In the genomic region with DNA sequence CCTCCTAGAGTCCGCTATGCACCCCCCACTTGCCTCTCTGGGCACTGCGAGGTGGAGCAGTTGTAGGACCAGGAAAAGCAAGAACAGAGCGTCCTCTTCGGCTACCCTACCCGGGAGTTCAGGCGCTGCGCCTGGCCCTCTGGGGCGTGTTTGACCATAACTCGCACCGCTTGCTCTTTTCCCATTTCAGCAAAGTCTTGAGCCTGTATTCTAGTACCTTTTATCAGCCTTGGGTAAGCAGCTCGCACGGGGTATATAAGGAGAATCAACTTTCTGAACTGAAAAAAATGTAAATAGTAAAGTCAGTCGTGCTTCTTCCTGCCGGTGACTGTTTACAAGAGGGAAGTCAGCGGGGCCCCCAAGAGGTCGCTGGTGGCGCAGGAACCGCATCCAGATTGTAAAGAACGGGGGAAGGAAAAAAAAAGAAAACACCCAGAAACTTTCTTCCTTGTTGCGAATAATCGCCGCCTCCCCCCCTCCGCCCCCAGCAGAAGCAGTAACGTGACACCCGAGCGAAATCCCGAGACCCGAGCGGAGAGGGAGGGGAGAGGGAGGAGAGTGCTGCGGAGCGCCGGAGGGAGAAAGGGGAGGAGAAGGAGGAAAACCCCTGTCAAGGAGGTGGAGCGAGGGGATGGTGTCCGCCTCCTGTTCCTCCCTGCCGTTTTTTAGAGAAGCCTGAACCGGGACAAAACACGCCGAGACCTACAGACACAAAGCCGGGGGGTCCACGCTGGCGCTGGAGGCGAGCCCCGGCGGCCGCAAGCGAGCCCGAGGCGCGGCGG, we compare ENCODE assay signal across 8 cellular contexts. TPM values are rescaled to one million over a fixed set of nuclear protein-coding genes. Genes with fewer than 3 reads are reported as not detected.
DNase-seq lines count a peak whose midpoint lies in the region; ATAC-seq, FAIRE-seq and TF ChIP-seq lines count a peak whose summit lies in the region.

A gene with protein sequence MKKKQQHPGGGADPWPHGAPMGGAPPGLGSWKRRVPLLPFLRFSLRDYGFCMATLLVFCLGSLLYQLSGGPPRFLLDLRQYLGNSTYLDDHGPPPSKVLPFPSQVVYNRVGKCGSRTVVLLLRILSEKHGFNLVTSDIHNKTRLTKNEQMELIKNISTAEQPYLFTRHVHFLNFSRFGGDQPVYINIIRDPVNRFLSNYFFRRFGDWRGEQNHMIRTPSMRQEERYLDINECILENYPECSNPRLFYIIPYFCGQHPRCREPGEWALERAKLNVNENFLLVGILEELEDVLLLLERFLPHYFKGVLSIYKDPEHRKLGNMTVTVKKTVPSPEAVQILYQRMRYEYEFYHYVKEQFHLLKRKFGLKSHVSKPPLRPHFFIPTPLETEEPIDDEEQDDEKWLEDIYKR (plus strand): TSS at position 668 of the 782 bp plus-strand sequence. CDS start 401 bp downstream, outside the sequence.

- intact Hi-C loops in adrenal gland (cut with DNase I) (loop anchor here (5.0 to 10.0 kb wide), 2 partner anchors 201 to 208 kb away; no protein-coding TSS in a partner anchor), cardiac septum (cut with DNase I) (loop anchor here (2.0 to 10.0 kb wide), 2 partner anchors 172 to 202 kb away; no protein-coding TSS in a partner anchor), pancreas (cut with DNase I) (loop anchor here in 1 of 3 donors (10.0 kb wide), 1 partner anchor 198 kb away; no protein-coding TSS in a partner anchor), aorta (cut with DNase I) (loop anchor here (5.0 to 10.0 kb wide), 5 partner anchors 92 to 201 kb away; no protein-coding TSS in a partner anchor)

- peak within 1 kb of the TSS; percentile 44 to 88 (median 65) for H3K4me3 ChIP-seq in adrenal gland
- peak within 1 kb of the TSS; percentile 65 to 93 (median 81) for H3K4me3 ChIP-seq in pancreas
- peak within 1 kb of the TSS; percentile 58 to 60 for H3K4me3 ChIP-seq in aorta (ENCODE audit: low read length in 2 of 2)

- TF ChIP-seq POLR2A in adrenal gland (IDR thresholded peaks at IDR 0.05): peak in 1 of 2 donors; percentile 85

- ATAC-seq in pancreas (peak; percentile 60 to 81 (median 77)), aorta (ENCODE audit: low FRiP score) (peak; percentile 92)

- H3K27ac ChIP-seq in adrenal gland (peak within 1 kb of the TSS; percentile 40 to 94 (median 75)), pancreas (peak within 1 kb of the TSS; percentile 23 to 86 (median 68)), aorta (ENCODE audit: low read depth in 1 of 2, low read length in 2 of 2) (peak within 1 kb of the TSS; percentile 63 to 88)

- no peaks in the 10 kb centered on the region for H3K9me3 ChIP-seq in adrenal gland (replicated peaks in 1 of 3)
- no peaks in the 10 kb centered on the region for H3K9me3 ChIP-seq in pancreas
- H3K9me3 ChIP-seq in aorta (ENCODE audit: control insufficient read depth, low read length): no peaks in the 10 kb centered on the region

- H3K36me3 ChIP-seq in adrenal gland (replicated peaks in 1 of 2): no peaks in the 10 kb centered on the region
- H3K36me3 ChIP-seq in pancreas: no peaks in the 10 kb centered on the region
- no peaks in the 10 kb centered on the region for H3K36me3 ChIP-seq in aorta (ENCODE audit: control insufficient read depth in 1 of 2, insufficient read depth in 2 of 2, low read length in 1 of 2)

- 0 to 2% (median 1%) methylated on average over 37 to 50 of the region's 50 CpGs for WGBS in adrenal gland, 4 donors
- WGBS in pancreas, 2 donors: 1% methylated on average over 43 to 50 of the region's 50 CpGs
- 0 to 1% methylated on average over 38 to 50 of the region's 50 CpGs for WGBS in aorta, 2 donors

- FAIRE-seq in GM18507 (lab: Jason Lieb, UNC) (peak; percentile 82), pancreas (lab: Jason Lieb, UNC) (no peak)

- TF ChIP-seq CTCF in adrenal gland (IDR thresholded peaks at IDR 0.05) (peak in 5 of 6 experiments; percentile 20 to 53 (median 44)), pancreas (IDR thresholded peaks at IDR 0.05) (no peak)

- peaks cover 5 to 9% of the 10 kb centered on the region in 2 donors for H3K4me1 ChIP-seq in adrenal gland (replicated peaks in 1 of 2)
- H3K4me1 ChIP-seq in pancreas: peaks cover 18 to 34% (median 26%) of the 10 kb centered on the region in 3 donors
- H3K4me1 ChIP-seq in aorta (ENCODE audit: control insufficient read depth in 1 of 2, insufficient read depth in 2 of 2, low read length in 2 of 2): peaks cover 0 to 9% of the 10 kb centered on the region in 2 donors

- H3K27me3 ChIP-seq in adrenal gland (no peaks in the 10 kb centered on the region), pancreas (no peaks in the 10 kb centered on the region), aorta (ENCODE audit: control insufficient read depth in 1 of 2, insufficient read depth in 2 of 2, low read length in 1 of 2) (no peaks in the 10 kb centered on the region)

- DNase-seq in AG08395 (ENCODE audit: low spot score) (peak; percentile 82), GM18507 (ENCODE audit: extremely low spot score, insufficient read length, low read depth) (no peak), HuH-7 (ENCODE audit: low spot score) (peak; percentile 70), SK-MEL-5 (ENCODE audit: low read depth, low spot score) (peak; percentile 94), adrenal gland (peak; percentile 87 to 95 (median 89)), cardiac septum (ENCODE audit: low spot score) (peak; percentile 85), pancreas (peak; percentile 72 to 91 (median 84)), aorta (peak; percentile 92 to 93)

- in situ Hi-C loops in SK-MEL-5 (cut with HindIII; ENCODE audit: low pct_unique_long_range_greater_than_20kb, low sequenced_read_pairs): no loop called here

RNA-seq across cellular contexts. Expression of the gene that starts here (rescaled TPM):
- total RNA-seq in SK-MEL-5 (2014; rRNA removed; shearing (Covaris generic)): 12.6 and 15.0 TPM in 2 replicates
- polyA plus RNA-seq in SK-MEL-5 (2015; cell fraction: cytosol; rRNA removed): 9.4 and 11.5 TPM in 2 replicates
- 5.8 and 8.9 TPM in 2 replicates for polyA plus RNA-seq in SK-MEL-5 (2015; cell fraction: nucleus; rRNA removed)
- total RNA-seq in adrenal gland (10 to 100 TPM; 11.4 to 33.8 (median 19.0) TPM), cardiac septum (2.1 TPM), pancreas (10 to 100 TPM in 4 of 6 donors, 1 to 10 TPM in 2; 3.8 to 20.9 (median 12.0) TPM), aorta (10 to 100 TPM; 15.6 to 21.5 TPM)
- polyA plus RNA-seq in adrenal gland (10 to 100 TPM in 1 of 3 donors, 1 to 10 TPM in 2; 5.9 to 17.2 (median 9.7) TPM), pancreas (1 to 10 TPM; 3.7 to 4.3 TPM), aorta (10 to 100 TPM in 1 of 2 donors, 1 to 10 TPM in 1; 8.4 to 12.7 TPM)

Comparison
In these comparisons a context has a peak if more than half of its experiments do, and no peak if none do; other contexts are left out.
1. CTCF ChIP-seq: peak in adrenal gland (5 of 6); none in pancreas (0 of 4).
2. Peak in every context shown above with its lines, with median percentiles within 50 percentile points of each other: H3K27ac ChIP-seq and H3K4me3 ChIP-seq.